ENCODE assay signal across 29 cellular contexts in genomic region chr9:1202512-1203285, GRCh38.
"Had no signal": no experiment of that assay in that cellular context is flagged by ENCODE, and none has a peak within 500 bp of the region (broad histone marks: within the 10 kb centered on the region; RNA-seq: fewer than 3 reads in every experiment).

No MANE protein-coding gene starts in this region.

- H3K4me3 Mint-ChIP-seq: activated B cell treated with CpG ODN at 0.5 μM for 24 hours; activated CD4-positive, alpha-beta T cell treated with anti-CD3 and anti-CD28 coated beads for 36 hours; activated naive CD8-positive, alpha-beta T cell; memory B cell; naive thymus-derived CD8-positive, alpha-beta T cell; neural crest cell; stimulated activated naive CD8-positive, alpha-beta T cell treated with anti-CD3 and anti-CD28 coated beads, Interleukin-15, Interleukin-2, amounts not matched to agents 100 ng/mL and 50 ng/mL, for 24 hours; type B pancreatic cell had no signal

- H3K27me3 Mint-ChIP-seq: activated B cell treated with CpG ODN at 0.5 μM for 24 hours; activated naive CD8-positive, alpha-beta T cell; stimulated activated naive CD8-positive, alpha-beta T cell treated with anti-CD3 and anti-CD28 coated beads, Interleukin-15, Interleukin-2, amounts not matched to agents 100 ng/mL and 50 ng/mL, for 24 hours had no signal

- H3K27ac Mint-ChIP-seq: activated B cell treated with CpG ODN at 0.5 μM for 24 hours; activated CD4-positive, alpha-beta T cell treated with anti-CD3 and anti-CD28 coated beads for 36 hours; activated naive CD8-positive, alpha-beta T cell; memory B cell; naive thymus-derived CD8-positive, alpha-beta T cell; stimulated activated naive CD8-positive, alpha-beta T cell treated with anti-CD3 and anti-CD28 coated beads, Interleukin-15, Interleukin-2, amounts not matched to agents 100 ng/mL and 50 ng/mL, for 24 hours; type B pancreatic cell had no signal

- H3K4me3 ChIP-seq: colonic mucosa, gastroesophageal sphincter, pancreas, skin epidermis, thoracic aorta, uterus had no signal

- H3K4me1 Mint-ChIP-seq: activated B cell treated with CpG ODN at 0.5 μM for 24 hours; activated CD4-positive, alpha-beta T cell treated with anti-CD3 and anti-CD28 coated beads for 36 hours; memory B cell; naive thymus-derived CD8-positive, alpha-beta T cell; neural crest cell had no signal

- H3K9me3 Mint-ChIP-seq: activated B cell treated with CpG ODN at 0.5 μM for 24 hours, type B pancreatic cell had no signal

- ATAC-seq: activated CD4-positive, alpha-beta T cell treated with anti-CD3 and anti-CD28 coated beads for 36 hours; gastroesophageal sphincter; naive thymus-derived CD8-positive, alpha-beta T cell; pancreas; right cardiac atrium had no signal

- DNase-seq: activated B cell treated with CpG ODN at 0.5 μM for 24 hours; activated CD4-positive, alpha-beta T cell treated with anti-CD3 and anti-CD28 coated beads for 36 hours; activated effector memory CD4-positive, alpha-beta T cell treated with Interleukin-2 at 50 U/mL for 16 hours; activated naive CD4-positive, alpha-beta T cell treated with Interleukin-2 at 50 U/mL for 16 hours; activated T-cell treated with anti-CD3 and anti-CD28 coated beads for 4 hours; anterior cingulate cortex; cerebellar nuclear complex; colonic mucosa; effector CD8-positive, alpha-beta T cell; hippocampal formation; left cardiac atrium; naive thymus-derived CD8-positive, alpha-beta T cell; nucleus accumbens; pancreas; right cardiac atrium; stimulated activated CD4-positive, alpha-beta T cell treated with anti-CD3 and anti-CD28 coated beads, Interleukin-12 subunit alpha, Interleukin-12 subunit beta, amount 100 ng/mL, for 4 hours; stimulated activated CD4-positive, alpha-beta T cell treated with anti-CD3 and anti-CD28 coated beads, Interleukin-4, amount 100 ng/mL, for 1 hour; T-helper 2 cell; uterus had no signal

- H3K36me3 Mint-ChIP-seq: activated naive CD8-positive, alpha-beta T cell; memory B cell; naive thymus-derived CD8-positive, alpha-beta T cell; type B pancreatic cell had no signal

- H3K36me3 ChIP-seq: colonic mucosa, gastroesophageal sphincter, pancreas, thoracic aorta, uterus had no signal

- H3K27me3 ChIP-seq: colonic mucosa, gastroesophageal sphincter, pancreas, uterus had no signal

- FAIRE-seq: endometrium, keratinocyte, pancreas had no signal
